13 cellular contexts compared by ENCODE assay signal in the genomic region with DNA sequence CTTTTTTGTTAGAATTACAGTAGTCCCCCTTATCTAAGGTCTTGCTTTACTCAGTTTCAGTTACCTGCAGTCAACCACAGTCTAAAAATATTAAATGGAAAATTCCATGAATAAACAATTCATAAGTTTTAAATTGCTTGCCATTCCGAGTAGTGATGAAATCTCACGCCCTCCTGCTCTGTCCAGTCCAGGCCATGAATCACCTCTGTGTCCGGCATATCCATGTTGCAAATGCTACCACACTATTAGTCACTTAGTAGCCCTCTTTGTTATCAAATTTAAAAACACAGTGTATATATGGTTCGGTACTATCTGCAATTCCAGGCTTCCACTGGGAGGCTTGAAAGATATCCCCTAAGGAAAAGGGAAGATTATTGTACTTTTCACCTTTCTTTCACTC.
DNase-seq lines count a peak whose midpoint lies in the region; ATAC-seq and TF ChIP-seq lines count a peak whose summit lies in the region.
"Had no signal": no experiment of that assay in that cellular context is flagged by ENCODE, and none has a peak within 500 bp of the region (broad histone marks: within the 10 kb centered on the region; RNA-seq: fewer than 3 reads in every experiment).

No MANE protein-coding gene starts in this region.

- H3K27ac ChIP-seq in fibroblast of lung (ENCODE audit: insufficient read depth, low read length), result no peak overlapping the region
- peak overlapping the region in 1 of 4 donors; percentile 39 for H3K27ac ChIP-seq in gastrocnemius medialis
- H3K27ac ChIP-seq: heart left ventricle, HL-60, ovary, thyroid gland had no signal

- intact Hi-C loops in gastrocnemius medialis (cut with DNase I; ENCODE audit: low total_unique reads), result no loop called here

- DNase-seq in H4 (ENCODE audit: low spot score) (peak; percentile 22), RPMI7951 (ENCODE audit: low read depth) (peak; percentile 82), fibroblast of lung (ENCODE audit: low read depth in 2 of 2) (peak; percentile 84 to 88), gastrocnemius medialis (peak; percentile 11 to 40), NCI-H526 (lab: John Stamatoyannopoulos, UW) (no peak), GM19238 (ENCODE audit: insufficient read length, low spot score) (no peak), NOMO-1 (lab: John Stamatoyannopoulos, UW; ENCODE audit: unreplicated experiment in 2 of 2) (no peak)
- DNase-seq: DMS 273 treated with DMSO at 0.1 percent for 48 hours, heart left ventricle, ovary, thyroid gland had no signal

- H4K20me1 ChIP-seq in fibroblast of lung (ENCODE audit: control insufficient read depth, extremely low read depth, insufficient read depth, low read length), result no peaks in the 10 kb centered on the region

- no peaks in the 10 kb centered on the region for H3K79me2 ChIP-seq in fibroblast of lung (ENCODE audit: control insufficient read depth, insufficient read depth, low read length)

- TF ChIP-seq CTCF in fibroblast of lung (conservative IDR thresholded peaks at IDR 0.05 in 1 of 2, IDR thresholded peaks at IDR 0.05 in 1 of 2; ENCODE audit: low read depth in 1 of 2, low read length in 2 of 2) (no peak), gastrocnemius medialis (IDR thresholded peaks at IDR 0.05 in 4 of 5, conservative IDR thresholded peaks at IDR 0.05 in 1 of 5) (no peak)

- H2AFZ ChIP-seq in fibroblast of lung (ENCODE audit: low read length), result no peak overlapping the region

- ATAC-seq in gastrocnemius medialis, result peak; percentile 90 to 94
- no peak for ATAC-seq in GM21528 (IDR thresholded peaks at IDR 0.05; ENCODE audit: low FRiP score, unreplicated experiment)

- H3K9ac ChIP-seq in fibroblast of lung (ENCODE audit: insufficient read depth, low read length), result no peak overlapping the region

- no peak overlapping the region for H3K4me3 ChIP-seq in fibroblast of lung (replicated peaks in 1 of 4; ENCODE audit: control extremely low read depth in 1 of 4, insufficient read depth in 1 of 4, low read depth in 3 of 4, low read length in 4 of 4)
- H3K4me3 ChIP-seq in gastrocnemius medialis, result no peak overlapping the region
- H3K4me3 ChIP-seq: heart left ventricle, ovary, thyroid gland had no signal

- in situ Hi-C loops in gastrocnemius medialis (cut with MboI; ENCODE audit: low sequenced_read_pairs in 4 of 4), result no loop called here

- H3K27me3 ChIP-seq in fibroblast of lung (ENCODE audit: control insufficient read depth, insufficient read depth, low read length) (no peaks in the 10 kb centered on the region), gastrocnemius medialis (no peaks in the 10 kb centered on the region)
- H3K27me3 ChIP-seq: heart left ventricle, ovary, thyroid gland had no signal

- H3K9me3 ChIP-seq in fibroblast of lung (ENCODE audit: control insufficient read depth, insufficient read depth, low read depth, low read length) (no peaks in the 10 kb centered on the region), gastrocnemius medialis (no peaks in the 10 kb centered on the region)
- H3K9me3 ChIP-seq: heart left ventricle, ovary, thyroid gland had no signal

- TF ChIP-seq POLR2A in gastrocnemius medialis (IDR thresholded peaks at IDR 0.05), result no peak

- no peak overlapping the region for H3K4me2 ChIP-seq in fibroblast of lung (ENCODE audit: extremely low read depth, insufficient read depth, low read length)

- H3K4me1 ChIP-seq in fibroblast of lung (ENCODE audit: control insufficient read depth, extremely low read depth, insufficient read depth, low read length), result no peaks in the 10 kb centered on the region
- peaks cover 0 to 7% of the 10 kb centered on the region in 2 donors for H3K4me1 ChIP-seq in gastrocnemius medialis
- H3K4me1 ChIP-seq: heart left ventricle, thyroid gland had no signal

- H3K36me3 ChIP-seq in fibroblast of lung (ENCODE audit: control insufficient read depth, insufficient read depth, low read length) (no peaks in the 10 kb centered on the region), gastrocnemius medialis (no peaks in the 10 kb centered on the region)
- H3K36me3 ChIP-seq: heart left ventricle, ovary, thyroid gland had no signal

Comparison
In these comparisons a context has a peak if more than half of its experiments do, and no peak if none do; other contexts are left out.
1. DNase-seq: peak in H4 (single experiment), RPMI7951 (single experiment), fibroblast of lung (2 of 2) and gastrocnemius medialis (2 of 2); none in NCI-H526 (0 of 2), GM19238 (single experiment) and NOMO-1 (0 of 2).